Comparison of ENCODE assay signal across 19 cellular contexts in the genomic region with DNA sequence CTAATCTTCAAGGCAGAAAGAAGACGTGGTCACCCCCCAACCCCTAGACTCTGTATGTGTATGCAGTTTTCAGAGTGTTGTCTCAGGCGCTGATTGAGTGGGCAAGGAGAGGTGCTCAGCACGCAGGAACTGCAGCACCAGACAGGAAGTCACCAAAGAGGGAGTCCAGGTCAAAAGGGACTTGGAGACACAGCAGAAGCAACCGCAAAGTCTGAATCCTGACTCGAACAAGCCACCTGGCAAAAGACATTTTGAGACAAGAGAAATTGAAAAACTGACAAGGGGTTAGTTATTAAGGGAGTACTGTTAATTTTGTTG.
A peak's percentile ranks its signal among the peaks of the same experiment; 100 is the strongest.
DNase-seq lines count a peak whose midpoint lies in the region; ATAC-seq and TF ChIP-seq lines count a peak whose summit lies in the region.
"Had no signal": no experiment of that assay in that cellular context is flagged by ENCODE, and none has a peak within 500 bp of the region (broad histone marks: within the 10 kb centered on the region; RNA-seq: fewer than 3 reads in every experiment).

No MANE protein-coding gene starts in this region.

- H3K27me3 Mint-ChIP-seq in Calu3 (ENCODE audit: unreplicated experiment) (peaks cover 8% of the 10 kb centered on the region), memory B cell (no peaks in the 10 kb centered on the region)
- H3K27me3 Mint-ChIP-seq in activated CD4-positive, alpha-beta memory T cell treated with anti-CD3 and anti-CD28 coated beads, Interleukin-2, amount 10 ng/mL, durations not matched to agents 7 days and 5 days, result peaks cover 18% of the 10 kb centered on the region

- no peak overlapping the region; a peak in 1 of 22 replicates for H3K9ac ChIP-seq in BLaER1 treated with 17β-estradiol and CSF1 and Interleukin-3, amounts not matched to agents 10 nM and 100 nM
- H3K9ac ChIP-seq: parathyroid adenoma had no signal

- peaks cover 8 to 59% (median 44%) of the 10 kb centered on the region in 10 experiments; a peak in 19 of 20 replicates for H3K4me1 ChIP-seq in BLaER1 treated with 17β-estradiol and CSF1 and Interleukin-3, amounts not matched to agents 10 nM and 100 nM
- H3K4me1 ChIP-seq: BE2C, parathyroid adenoma had no signal

- POLR2A ChIA-PET in activated CD4-positive, alpha-beta memory T cell treated with anti-CD3 and anti-CD28 coated beads, Interleukin-2, amount 10 ng/mL, durations not matched to agents 7 days and 5 days (lab: Charles Lee), result no interaction called here

- H3K4me1 Mint-ChIP-seq in Calu3 (ENCODE audit: low read depth, unreplicated experiment), result peaks cover 24% of the 10 kb centered on the region
- H3K4me1 Mint-ChIP-seq in activated CD4-positive, alpha-beta memory T cell treated with anti-CD3 and anti-CD28 coated beads, Interleukin-2, amount 10 ng/mL, durations not matched to agents 7 days and 5 days, result peaks cover 30% of the 10 kb centered on the region
- peaks cover 14% of the 10 kb centered on the region for H3K4me1 Mint-ChIP-seq in memory B cell

- H3K36me3 Mint-ChIP-seq in Calu3 (ENCODE audit: insufficient read depth, unreplicated experiment) (peaks cover 27% of the 10 kb centered on the region), memory B cell (peaks cover 3% of the 10 kb centered on the region)
- peaks cover 10% of the 10 kb centered on the region for H3K36me3 Mint-ChIP-seq in activated CD4-positive, alpha-beta memory T cell treated with anti-CD3 and anti-CD28 coated beads, Interleukin-2, amount 10 ng/mL, durations not matched to agents 7 days and 5 days (ENCODE audit: low read depth)

- no peak for TF ChIP-seq CTCF in Calu3 (IDR thresholded peaks at IDR 0.05; ENCODE audit: unreplicated experiment)

- intact Hi-C loops in Calu3 (cut with micrococcal nuclease; ENCODE audit: unreplicated experiment), result loop anchor here (1.0 to 5.0 kb wide), 2 partner anchors 21 to 664 kb away; no protein-coding TSS in a partner anchor

- CTCF ChIA-PET in Calu3 (lab: Charles Lee), result interaction anchor here (2.3 kb wide), 1 partner anchor 21 kb away, joined by 10 read pairs; no protein-coding TSS in a partner anchor
- CTCF ChIA-PET in activated CD4-positive, alpha-beta memory T cell treated with anti-CD3 and anti-CD28 coated beads, Interleukin-2, amount 10 ng/mL, durations not matched to agents 7 days and 5 days (lab: Charles Lee), result interaction anchor here (1.7 kb wide), 1 partner anchor 21 kb away, joined by 8 read pairs; no protein-coding TSS in a partner anchor

- H3K4me3 ChIP-seq in BLaER1 treated with 17β-estradiol and CSF1 and Interleukin-3, amounts not matched to agents 10 nM and 100 nM, result 0 out of 20 replicates have a peak overlapping the region, but pooled peaks of 2 of the 10 experiments have one; percentile 67 to 80
- H3K4me3 ChIP-seq: SK-N-MC had no signal

- ATAC-seq in memory B cell (ENCODE audit: low read depth) (no peak), HG02970 (IDR thresholded peaks at IDR 0.05; ENCODE audit: low FRiP score, unreplicated experiment) (no peak), GM21717 (IDR thresholded peaks at IDR 0.05; ENCODE audit: unreplicated experiment) (no peak), GM21367 (IDR thresholded peaks at IDR 0.05; ENCODE audit: unreplicated experiment) (no peak)
- ATAC-seq: HCT116 had no signal

- peaks cover 18 to 41% (median 33%) of the 10 kb centered on the region in 11 experiments for H3K9me3 ChIP-seq in BLaER1 treated with 17β-estradiol and CSF1 and Interleukin-3, amounts not matched to agents 10 nM and 100 nM (replicated peaks in 1 of 11)
- H3K9me3 ChIP-seq: BE2C had no signal

- no peaks in the 10 kb centered on the region; a peak in 1 of 22 replicates for H3K36me3 ChIP-seq in BLaER1 treated with 17β-estradiol and CSF1 and Interleukin-3, amounts not matched to agents 10 nM and 100 nM
- H3K36me3 ChIP-seq: BE2C, esophagus muscularis mucosa, stomach, WERI-Rb-1 had no signal

- peak overlapping the region in 10 of 11 experiments; percentile 93 to 100 (median 98); a peak in 20 of 22 replicates for H3K4me2 ChIP-seq in BLaER1 treated with 17β-estradiol and CSF1 and Interleukin-3, amounts not matched to agents 10 nM and 100 nM

- H3K27me3 ChIP-seq in BLaER1 treated with 17β-estradiol and CSF1 and Interleukin-3, amounts not matched to agents 10 nM and 100 nM, result peaks cover 14 to 34% (median 21%) of the 10 kb centered on the region in 11 experiments; a peak in 21 of 22 replicates

- H3K9me3 Mint-ChIP-seq in Calu3 (ENCODE audit: low read depth, unreplicated experiment) (peaks cover 5% of the 10 kb centered on the region), memory B cell (peaks cover 4% of the 10 kb centered on the region)
- peaks cover 6% of the 10 kb centered on the region for H3K9me3 Mint-ChIP-seq in activated CD4-positive, alpha-beta memory T cell treated with anti-CD3 and anti-CD28 coated beads, Interleukin-2, amount 10 ng/mL, durations not matched to agents 7 days and 5 days

- 0 out of 22 replicates have a peak, but pooled peaks cover 0 to 10% (median 0%) of the 10 kb centered on the region in 11 experiments for H4K20me1 ChIP-seq in BLaER1 treated with 17β-estradiol and CSF1 and Interleukin-3, amounts not matched to agents 10 nM and 100 nM

- H3K4me3 Mint-ChIP-seq in Calu3 (ENCODE audit: low read depth, unreplicated experiment) (peak overlapping the region; percentile 89), memory B cell (peak overlapping the region; percentile 99)
- no peak overlapping the region for H3K4me3 Mint-ChIP-seq in activated CD4-positive, alpha-beta memory T cell treated with anti-CD3 and anti-CD28 coated beads, Interleukin-2, amount 10 ng/mL, durations not matched to agents 7 days and 5 days

- no TSS peak for BruUV-seq in Calu3 (replicated peaks; lab: Mats Ljungman, UMichigan)

- peak overlapping the region in 3 of 11 experiments; percentile 16 to 89 (median 85); a peak in 5 of 22 replicates for H3K27ac ChIP-seq in BLaER1 treated with 17β-estradiol and CSF1 and Interleukin-3, amounts not matched to agents 10 nM and 100 nM
- H3K27ac ChIP-seq: esophagus muscularis mucosa, parathyroid adenoma, SK-N-MC, WERI-Rb-1 had no signal

- H3K27ac Mint-ChIP-seq in Calu3 (ENCODE audit: unreplicated experiment), result peak overlapping the region; percentile 69
- H3K27ac Mint-ChIP-seq in activated CD4-positive, alpha-beta memory T cell treated with anti-CD3 and anti-CD28 coated beads, Interleukin-2, amount 10 ng/mL, durations not matched to agents 7 days and 5 days, result peak overlapping the region; percentile 75
- H3K27ac Mint-ChIP-seq in memory B cell, result no peak overlapping the region

- DNase-seq in Calu3 (no peak), memory B cell (ENCODE audit: low spot score in 2 of 2) (no peak), SW 1271 (lab: John Stamatoyannopoulos, UW) (no peak)
- no peak for DNase-seq in activated CD4-positive, alpha-beta memory T cell treated with anti-CD3 and anti-CD28 coated beads, Interleukin-2, amount 10 ng/mL, durations not matched to agents 7 days and 5 days
- DNase-seq: BE2C, dermis blood vessel endothelial cell, mesendoderm, NCI-H1694 treated with DMSO at 0.1 percent for 48 hours, small intestine, stomach, WERI-Rb-1 had no signal
